ENCODE assay signal across 32 cellular contexts in genomic region chrX:47614618-47615017, GRCh38. TPM values are rescaled to one million over a fixed set of nuclear protein-coding genes. Genes with fewer than 3 reads are reported as not detected.
"Had no signal": no experiment of that assay in that cellular context is flagged by ENCODE, and none has a peak within 500 bp of the region (broad histone marks: within the 10 kb centered on the region; RNA-seq: fewer than 3 reads in every experiment).

No MANE protein-coding gene starts in this region.

- H3K36me3 ChIP-seq: brain microvascular endothelial cell, breast epithelium had no signal

- H3K27me3 ChIP-seq: body of pancreas, brain microvascular endothelial cell had no signal

- ATAC-seq: activated CD8-positive, alpha-beta T cell treated with anti-CD3 and anti-CD28 coated beads for 36 hours; activated naive CD8-positive, alpha-beta T cell treated with anti-CD3 and anti-CD28 coated beads, Interleukin-2, amount 50 U/mL, for 24 hours; body of pancreas had no signal

- H3K27ac Mint-ChIP-seq: activated B cell treated with CpG ODN at 0.5 μM for 24 hours; activated CD4-positive, alpha-beta memory T cell treated with anti-CD3 and anti-CD28 coated beads for 36 hours; activated CD4-positive, alpha-beta T cell treated with anti-CD3 and anti-CD28 coated beads, Interleukin-2, amount 10 ng/mL, durations not matched to agents 24 days and 14 days; activated CD8-positive, alpha-beta T cell treated with anti-CD3 and anti-CD28 coated beads for 36 hours; activated naive CD4-positive, alpha-beta T cell treated with anti-CD3 and anti-CD28 coated beads, Interleukin-2, amount 10 ng/mL, durations not matched to agents 7 days and 5 days; activated naive CD4-positive, alpha-beta T cell treated with anti-CD3 and anti-CD28 coated beads, Interleukin-2, amount 50 U/mL, for 24 hours; activated naive CD8-positive, alpha-beta T cell; activated naive CD8-positive, alpha-beta T cell treated with anti-CD3 and anti-CD28 coated beads, Interleukin-2, amount 10 ng/mL, durations not matched to agents 7 days and 5 days; activated naive CD8-positive, alpha-beta T cell treated with anti-CD3 and anti-CD28 coated beads, Interleukin-2, amount 50 U/mL, for 24 hours; activated T-cell treated with anti-CD3 and anti-CD28 coated beads, Interleukin-2, amount 50 U/mL, for 24 hours; activated T-helper 2 cell treated with anti-CD3 and anti-CD28 coated beads, Interferon-gamma antibody, Interleukin-2, Interleukin-4, amounts not matched to agents 10 μg/mL and 5 μg/mL and 100 μg/mL, durations not matched to agents 14 hours and 24 hours and 36 hours; T-helper 1 cell treated with Interleukin-12 subunit alpha and Interleukin-12 subunit beta and Interleukin-4 antibody, amounts not matched to agents 30 μg/mL and 1 μg/mL, for 36 hours; T-helper 2 cell treated with Interferon-gamma antibody and Interleukin-4, amounts not matched to agents 5 μg/mL and 100 μg/mL, for 36 hours had no signal

- H3K4me3 Mint-ChIP-seq: activated B cell treated with CpG ODN at 0.5 μM for 24 hours; activated CD4-positive, alpha-beta memory T cell treated with anti-CD3 and anti-CD28 coated beads for 36 hours; activated CD4-positive, alpha-beta T cell treated with anti-CD3 and anti-CD28 coated beads, Interleukin-2, amount 10 ng/mL, durations not matched to agents 24 days and 14 days; activated CD8-positive, alpha-beta T cell treated with anti-CD3 and anti-CD28 coated beads for 36 hours; activated naive CD4-positive, alpha-beta T cell treated with anti-CD3 and anti-CD28 coated beads, Interleukin-2, amount 10 ng/mL, durations not matched to agents 7 days and 5 days; activated naive CD4-positive, alpha-beta T cell treated with anti-CD3 and anti-CD28 coated beads, Interleukin-2, amount 50 U/mL, for 24 hours; activated naive CD8-positive, alpha-beta T cell; activated naive CD8-positive, alpha-beta T cell treated with anti-CD3 and anti-CD28 coated beads, Interleukin-2, amount 10 ng/mL, durations not matched to agents 7 days and 5 days; activated naive CD8-positive, alpha-beta T cell treated with anti-CD3 and anti-CD28 coated beads, Interleukin-2, amount 50 U/mL, for 24 hours; activated T-cell treated with anti-CD3 and anti-CD28 coated beads, Interleukin-2, amount 50 U/mL, for 24 hours; T-helper 1 cell treated with Interleukin-12 subunit alpha and Interleukin-12 subunit beta and Interleukin-4 antibody, amounts not matched to agents 30 μg/mL and 1 μg/mL, for 36 hours; T-helper 2 cell treated with Interferon-gamma antibody and Interleukin-4, amounts not matched to agents 5 μg/mL and 100 μg/mL, for 36 hours had no signal

- H3K4me1 ChIP-seq: breast epithelium had no signal

- DNase-seq: activated B cell treated with CpG ODN at 0.5 μM for 24 hours; activated CD4-positive, alpha-beta memory T cell treated with anti-CD3 and anti-CD28 coated beads for 36 hours; activated CD4-positive, alpha-beta T cell treated with anti-CD3 and anti-CD28 coated beads for 4 hours; activated CD4-positive, alpha-beta T cell treated with anti-CD3 and anti-CD28 coated beads, Interleukin-2, amount 10 ng/mL, durations not matched to agents 24 days and 14 days; activated CD4-positive, alpha-beta T cell treated with anti-CD3 and anti-CD28 coated beads, Interleukin-2, amount 50 U/mL, for 1 hour; activated CD4-positive, alpha-beta T cell treated with anti-CD3 and anti-CD28 coated beads, Interleukin-2, amount 50 U/mL, for 4 hours; activated CD8-positive, alpha-beta memory T cell treated with anti-CD3 and anti-CD28 coated beads, Interleukin-2, amount 50 U/mL, for 4 hours; activated CD8-positive, alpha-beta T cell treated with anti-CD3 and anti-CD28 coated beads for 36 hours; activated effector memory CD4-positive, alpha-beta T cell treated with Interleukin-2 at 50 U/mL for 16 hours; activated gamma-delta T cell; activated naive CD4-positive, alpha-beta T cell treated with anti-CD3 and anti-CD28 coated beads, Interleukin-2, amount 10 ng/mL, durations not matched to agents 7 days and 5 days; activated naive CD4-positive, alpha-beta T cell treated with Interleukin-2 at 50 U/mL for 16 hours; activated naive CD8-positive, alpha-beta T cell treated with anti-CD3 and anti-CD28 coated beads, Interleukin-2, amount 10 ng/mL, durations not matched to agents 7 days and 5 days; activated naive CD8-positive, alpha-beta T cell treated with anti-CD3 and anti-CD28 coated beads, Interleukin-2, amount 50 U/mL, for 24 hours; activated T-cell treated with anti-CD3 and anti-CD28 coated beads, Interleukin-2, amount 50 U/mL, for 24 hours; activated T-cell treated with anti-CD3 and anti-CD28 coated beads, Interleukin-2, amount 50 U/mL, for 48 hours; amygdala; aorta; body of pancreas; brain microvascular endothelial cell; central memory CD4-positive, alpha-beta T cell; SW 1271; T-helper 1 cell; T-helper 2 cell; T-helper 9 cell had no signal

- H3K9me3 ChIP-seq: body of pancreas had no signal

- H3K4me3 ChIP-seq: body of pancreas, breast epithelium had no signal

- H3K9me3 Mint-ChIP-seq: activated B cell treated with CpG ODN at 0.5 μM for 24 hours; activated CD4-positive, alpha-beta memory T cell treated with anti-CD3 and anti-CD28 coated beads for 36 hours; activated CD4-positive, alpha-beta T cell treated with anti-CD3 and anti-CD28 coated beads, Interleukin-2, amount 10 ng/mL, durations not matched to agents 24 days and 14 days; activated CD8-positive, alpha-beta T cell treated with anti-CD3 and anti-CD28 coated beads for 36 hours; activated naive CD4-positive, alpha-beta T cell treated with anti-CD3 and anti-CD28 coated beads, Interleukin-2, amount 10 ng/mL, durations not matched to agents 7 days and 5 days; activated naive CD4-positive, alpha-beta T cell treated with anti-CD3 and anti-CD28 coated beads, Interleukin-2, amount 50 U/mL, for 24 hours; activated naive CD8-positive, alpha-beta T cell treated with anti-CD3 and anti-CD28 coated beads, Interleukin-2, amount 10 ng/mL, durations not matched to agents 7 days and 5 days; activated naive CD8-positive, alpha-beta T cell treated with anti-CD3 and anti-CD28 coated beads, Interleukin-2, amount 50 U/mL, for 24 hours; activated T-cell treated with anti-CD3 and anti-CD28 coated beads, Interleukin-2, amount 50 U/mL, for 24 hours; activated T-helper 2 cell treated with anti-CD3 and anti-CD28 coated beads, Interferon-gamma antibody, Interleukin-2, Interleukin-4, amounts not matched to agents 10 μg/mL and 5 μg/mL and 100 μg/mL, durations not matched to agents 14 hours and 24 hours and 36 hours; T-helper 1 cell treated with Interleukin-12 subunit alpha and Interleukin-12 subunit beta and Interleukin-4 antibody, amounts not matched to agents 30 μg/mL and 1 μg/mL, for 36 hours; T-helper 2 cell treated with Interferon-gamma antibody and Interleukin-4, amounts not matched to agents 5 μg/mL and 100 μg/mL, for 36 hours had no signal

- H3K27ac ChIP-seq: body of pancreas, brain microvascular endothelial cell, breast epithelium, VCaP had no signal

- H3K4me1 Mint-ChIP-seq: activated naive CD8-positive, alpha-beta T cell treated with anti-CD3 and anti-CD28 coated beads, Interleukin-2, amount 10 ng/mL, durations not matched to agents 7 days and 5 days had no signal

- H3K36me3 Mint-ChIP-seq: activated CD4-positive, alpha-beta memory T cell treated with anti-CD3 and anti-CD28 coated beads for 36 hours; activated naive CD4-positive, alpha-beta T cell treated with anti-CD3 and anti-CD28 coated beads, Interleukin-2, amount 10 ng/mL, durations not matched to agents 7 days and 5 days; activated naive CD4-positive, alpha-beta T cell treated with anti-CD3 and anti-CD28 coated beads, Interleukin-2, amount 50 U/mL, for 24 hours; activated naive CD8-positive, alpha-beta T cell; activated naive CD8-positive, alpha-beta T cell treated with anti-CD3 and anti-CD28 coated beads, Interleukin-2, amount 10 ng/mL, durations not matched to agents 7 days and 5 days had no signal

- H3K27me3 Mint-ChIP-seq: activated naive CD4-positive, alpha-beta T cell treated with anti-CD3 and anti-CD28 coated beads, Interleukin-2, amount 50 U/mL, for 24 hours; activated naive CD8-positive, alpha-beta T cell had no signal

RNA-seq across cellular contexts. Expression of gene SYN1, which starts 5.0 kb away (rescaled TPM):
- total RNA-seq: activated B cell treated with CpG ODN at 0.5 μM for 24 hours, breast epithelium had no signal
